ENCODE assay signal across 9 cellular contexts in genomic region chr19:32691952-32692726, GRCh38. TPM values are rescaled to one million over a fixed set of nuclear protein-coding genes. Genes with fewer than 3 reads are reported as not detected.
DNase-seq lines count a peak whose midpoint lies in the region; ATAC-seq and TF ChIP-seq lines count a peak whose summit lies in the region.
"Had no signal": no experiment of that assay in that cellular context is flagged by ENCODE, and none has a peak within 500 bp of the region (broad histone marks: within the 10 kb centered on the region; RNA-seq: fewer than 3 reads in every experiment).

No MANE protein-coding gene starts in this region.

- peak overlapping the region; percentile 89 for H3K27ac Mint-ChIP-seq in activated T-cell treated with anti-CD3 and anti-CD28 coated beads, Interleukin-2, amount 50 U/mL, for 24 hours

- H3K79me2 ChIP-seq in ACC112 (ENCODE audit: control insufficient read depth, insufficient read depth, low read length, unreplicated experiment): peaks cover 45% of the 10 kb centered on the region

- H3K4me3 ChIP-seq in ACC112 (ENCODE audit: low read depth, low read length) (peak overlapping the region; percentile 86), esophagus squamous epithelium (peak overlapping the region; percentile 56 to 96 (median 80))

- no peaks in the 10 kb centered on the region for H3K27me3 Mint-ChIP-seq in activated T-cell treated with anti-CD3 and anti-CD28 coated beads, Interleukin-2, amount 50 U/mL, for 24 hours

- H3K9me3 Mint-ChIP-seq in activated T-cell treated with anti-CD3 and anti-CD28 coated beads, Interleukin-2, amount 50 U/mL, for 24 hours: peaks cover 4% of the 10 kb centered on the region

- TF ChIP-seq POLR2A in esophagus squamous epithelium (IDR thresholded peaks at IDR 0.05): no peak

- H3K36me3 ChIP-seq in ACC112 (ENCODE audit: insufficient read depth, low read length): no peaks in the 10 kb centered on the region
- peaks cover 0 to 17% (median 0%) of the 10 kb centered on the region in 3 donors for H3K36me3 ChIP-seq in esophagus squamous epithelium

- intact Hi-C loops in esophagus squamous epithelium (cut with DNase I): no loop called here

- ATAC-seq in GM18499 (IDR thresholded peaks at IDR 0.05; ENCODE audit: insufficient read depth, unreplicated experiment) (peak; percentile 23), HG02852 (IDR thresholded peaks at IDR 0.05; ENCODE audit: unreplicated experiment) (peak; percentile 66)

- peak overlapping the region; percentile 87 for H3K4me3 Mint-ChIP-seq in activated T-cell treated with anti-CD3 and anti-CD28 coated beads, Interleukin-2, amount 50 U/mL, for 24 hours

- DNase-seq in NCI-H2227 treated with DMSO at 0.1 percent for 48 hours (lab: John Stamatoyannopoulos, UW) (peak; percentile 90), esophagus squamous epithelium (lab: John Stamatoyannopoulos, UW) (peak; percentile 27), mucosa of gallbladder (ENCODE audit: low spot score) (peak; percentile 47), substantia nigra (lab: John Stamatoyannopoulos, UW) (peak in 39 of 49 donors; percentile 13 to 62 (median 39))
- DNase-seq in activated T-cell treated with anti-CD3 and anti-CD28 coated beads, Interleukin-2, amount 50 U/mL, for 24 hours: peak; percentile 78

- 0% methylated on average over 4 of the region's 93 CpGs; no CpG with 5 or more reads in 1 of the 2 donors for WGBS in esophagus squamous epithelium, 2 donors

- H2AFZ ChIP-seq in ACC112 (ENCODE audit: low read length, unreplicated experiment): peak overlapping the region; percentile 74

- H3K36me3 Mint-ChIP-seq in activated T-cell treated with anti-CD3 and anti-CD28 coated beads, Interleukin-2, amount 50 U/mL, for 24 hours (ENCODE audit: low read depth): peaks cover 49% of the 10 kb centered on the region

- no peaks in the 10 kb centered on the region for H3K27me3 ChIP-seq in ACC112 (ENCODE audit: insufficient read depth, low read length)
- H3K27me3 ChIP-seq in esophagus squamous epithelium: no peaks in the 10 kb centered on the region

- peaks cover 64% of the 10 kb centered on the region for H3K4me1 Mint-ChIP-seq in activated T-cell treated with anti-CD3 and anti-CD28 coated beads, Interleukin-2, amount 50 U/mL, for 24 hours (ENCODE audit: low read depth)

- TF ChIP-seq CTCF in esophagus squamous epithelium (IDR thresholded peaks at IDR 0.05): no peak

- no peaks in the 10 kb centered on the region for H3K9me3 ChIP-seq in esophagus squamous epithelium

- H3K4me1 ChIP-seq in ACC112 (ENCODE audit: control insufficient read depth, insufficient read depth, low read length, unreplicated experiment) (peaks cover 14% of the 10 kb centered on the region), esophagus squamous epithelium (peaks cover 32 to 68% (median 43%) of the 10 kb centered on the region in 3 donors)

- H3K27ac ChIP-seq in ACC112 (ENCODE audit: low read depth, low read length) (peak overlapping the region; percentile 53; the same call in 1 of the 2 replicates), esophagus squamous epithelium (peak overlapping the region; percentile 82 to 97 (median 90)), substantia nigra (ENCODE audit: low read depth, low read length, poor library complexity, severe bottlenecking) (peak overlapping the region; percentile 71)

RNA-seq across cellular contexts. Expression of gene NUDT19, which starts 0.5 kb away (rescaled TPM):
- total RNA-seq in esophagus squamous epithelium: 10 to 100 TPM; 13.3 to 20.8 (median 14.1) TPM
- 7.9 TPM for total RNA-seq in mucosa of gallbladder

RNA-seq across cellular contexts. Expression of gene RGS9BP, which starts 16.5 kb away (rescaled TPM):
- 1 to 10 TPM in 1 of 4 donors, under 1 TPM in 3; 0.09 to 2.0 (median 0.23) TPM for total RNA-seq in esophagus squamous epithelium
- total RNA-seq in mucosa of gallbladder: 0.20 TPM

RNA-seq across cellular contexts. Expression of gene ANKRD27, which starts 17.2 kb away (rescaled TPM):
- total RNA-seq in esophagus squamous epithelium (10 to 100 TPM; 19.5 to 29.2 (median 21.5) TPM), mucosa of gallbladder (24.1 TPM)

RNA-seq across cellular contexts. Expression of gene TDRD12, which starts 27.4 kb away (rescaled TPM):
- total RNA-seq in esophagus squamous epithelium (1 to 10 TPM in 1 of 4 donors, under 1 TPM in 2, not detected in 1; 0.18 to 1.7 (median 0.42) TPM), mucosa of gallbladder (1.4 TPM)
- total RNA-seq: NCI-H460 had no signal

Comparison
In these comparisons a context has a peak if more than half of its experiments do, and no peak if none do; other contexts are left out.
1. Peak in every context shown above with its lines: DNase-seq, ATAC-seq, H3K4me3 ChIP-seq and H3K27ac ChIP-seq.
2. DNase-seq: peak in every context shown above with its lines; median percentile 90 in NCI-H2227 treated with DMSO at 0.1 percent for 48 hours; 78 in activated T-cell treated with anti-CD3 and anti-CD28 coated beads, Interleukin-2, amount 50 U/mL, for 24 hours; 47 in mucosa of gallbladder; 39 in substantia nigra; 27 in esophagus squamous epithelium.